In genomic region chr15:63089260-63090043, GRCh38 we compare ENCODE assay signal across 10 cellular contexts. TPM values are rescaled to one million over a fixed set of nuclear protein-coding genes. Genes with fewer than 3 reads are reported as not detected.
A peak's percentile ranks its signal among the peaks of the same experiment; 100 is the strongest.
DNase-seq lines count a peak whose midpoint lies in the region; ATAC-seq and TF ChIP-seq lines count a peak whose summit lies in the region.
"Had no signal": no experiment of that assay in that cellular context is flagged by ENCODE, and none has a peak within 500 bp of the region (broad histone marks: within the 10 kb centered on the region; RNA-seq: fewer than 3 reads in every experiment).

No MANE protein-coding gene starts in this region.

- H3K27me3 ChIP-seq in left ventricle myocardium inferior (ENCODE audit: low read depth) (no peaks in the 10 kb centered on the region), thyroid gland (no peaks in the 10 kb centered on the region)

- intact Hi-C loops in left ventricle myocardium inferior (cut with micrococcal nuclease) (loop anchor here (5.0 kb wide), 2 partner anchors 42 to 307 kb away; no protein-coding TSS in a partner anchor), thyroid gland (cut with DNase I) (loop anchor here (5.0 kb wide), 2 partner anchors 247 to 307 kb away; no protein-coding TSS in a partner anchor)

- DNase-seq in NCI-H82 (lab: John Stamatoyannopoulos, UW) (peak; percentile 72), NCI-H82 treated with DMSO at 0.1 percent for 48 hours (lab: John Stamatoyannopoulos, UW; ENCODE audit: unreplicated experiment) (no peak), SK-MEL-5 (ENCODE audit: low read depth, low spot score) (peak; percentile 61), left ventricle myocardium inferior (peak; percentile 41), thyroid gland (peak; percentile 61 to 65), NOMO-1 (lab: John Stamatoyannopoulos, UW; ENCODE audit: unreplicated experiment in 2 of 2) (no peak)

- no peak for ATAC-seq in HG02973 (IDR thresholded peaks at IDR 0.05; ENCODE audit: unreplicated experiment)
- no peak for ATAC-seq in GM18909 (IDR thresholded peaks at IDR 0.05; ENCODE audit: poor library complexity, unreplicated experiment)

- no peaks in the 10 kb centered on the region for H3K9me3 ChIP-seq in left ventricle myocardium inferior (replicated peaks)
- no peaks in the 10 kb centered on the region for H3K9me3 ChIP-seq in thyroid gland
- H3K9me3 ChIP-seq: prostate gland had no signal

- in situ Hi-C loops in SK-MEL-5 (cut with HindIII; ENCODE audit: low pct_unique_long_range_greater_than_20kb, low sequenced_read_pairs) = no loop called here

- no peak for TF ChIP-seq CTCF in left ventricle myocardium inferior (IDR thresholded peaks at IDR 0.05; ENCODE audit: borderline replicate concordance)
- TF ChIP-seq CTCF in thyroid gland (IDR thresholded peaks at IDR 0.05) = no peak

- H3K36me3 ChIP-seq in left ventricle myocardium inferior (no peaks in the 10 kb centered on the region), thyroid gland (no peaks in the 10 kb centered on the region)
- H3K36me3 ChIP-seq: prostate gland had no signal

- no peak for TF ChIP-seq POLR2A in thyroid gland (IDR thresholded peaks at IDR 0.05)

- H3K27ac ChIP-seq in left ventricle myocardium inferior (replicated peaks) (peak overlapping the region; percentile 74), thyroid gland (peak overlapping the region; percentile 39 to 93 (median 61))
- H3K27ac ChIP-seq: prostate gland, SK-N-MC had no signal

- H3K4me1 ChIP-seq in left ventricle myocardium inferior (peaks cover 52% of the 10 kb centered on the region), thyroid gland (peaks cover 28 to 31% of the 10 kb centered on the region in 2 donors)
- H3K4me1 ChIP-seq: prostate gland had no signal

- WGBS in thyroid gland, 2 donors = 36 to 49% methylated on average over 6 of the region's 6 CpGs

- no peak overlapping the region for H3K4me3 ChIP-seq in left ventricle myocardium inferior
- H3K4me3 ChIP-seq in thyroid gland (replicated peaks in 1 of 3) = no peak overlapping the region
- H3K4me3 ChIP-seq: prostate gland, SK-N-MC had no signal

RNA-seq across cellular contexts. Expression of gene LACTB, which starts 32.2 kb away (rescaled TPM):
- total RNA-seq in SK-MEL-5 (2014; rRNA removed; shearing (Covaris generic)) = 13.7 and 16.4 TPM in 2 replicates
- 10.0 and 12.5 TPM in 2 replicates for polyA plus RNA-seq in SK-MEL-5 (2015; cell fraction: cytosol; rRNA removed)
- polyA plus RNA-seq in SK-MEL-5 (2015; cell fraction: nucleus; rRNA removed) = 9.2 and 11.3 TPM in 2 replicates
- total RNA-seq in left ventricle myocardium inferior (27.4 TPM), thyroid gland (10 to 100 TPM in 3 of 4 donors, 1 to 10 TPM in 1; 8.9 to 25.9 (median 12.1) TPM)

RNA-seq across cellular contexts. Expression of gene TPM1, which starts 46.9 kb away (rescaled TPM):
- total RNA-seq in SK-MEL-5 (2014; rRNA removed; shearing (Covaris generic)) = 29.8 and 30.5 TPM in 2 replicates
- polyA plus RNA-seq in SK-MEL-5 (2015; cell fraction: cytosol; rRNA removed) = 21.6 and 29.6 TPM in 2 replicates
- polyA plus RNA-seq in SK-MEL-5 (2015; cell fraction: nucleus; rRNA removed) = 26.2 and 33.5 TPM in 2 replicates
- total RNA-seq in left ventricle myocardium inferior (12,604 TPM), thyroid gland (100 to 1,000 TPM; 116 to 307 (median 226) TPM)

Comparison
In these comparisons a context has a peak if more than half of its experiments do, and no peak if none do; other contexts are left out.
1. DNase-seq: peak in NCI-H82 (single experiment), SK-MEL-5 (single experiment), left ventricle myocardium inferior (single experiment) and thyroid gland (2 of 2); none in NCI-H82 treated with DMSO at 0.1 percent for 48 hours (single experiment) and NOMO-1 (0 of 2).
2. RNA of gene TPM1, which starts 46.9 kb away (total RNA-seq): 12,604 TPM in left ventricle myocardium inferior (single experiment); 116 to 307 TPM in thyroid gland and 29.8 to 30.5 TPM in SK-MEL-5; every median in the first group is over 10 times any median in the second.